Comparison of ENCODE assay signal across 9 cellular contexts in genomic region chr1:39106949-39107740, GRCh38.
A peak's percentile ranks its signal among the peaks of the same experiment; 100 is the strongest.
DNase-seq lines count a peak whose midpoint lies in the region; ATAC-seq and TF ChIP-seq lines count a peak whose summit lies in the region.
"Had no signal": no experiment of that assay in that cellular context is flagged by ENCODE, and none has a peak within 500 bp of the region (broad histone marks: within the 10 kb centered on the region; RNA-seq: fewer than 3 reads in every experiment).

No MANE protein-coding gene starts in this region.

- no peak for DNase-seq in GM12864 (ENCODE audit: low read depth)
- no peak for DNase-seq in SK-N-MC (ENCODE audit: low read depth, low spot score)
- no peak for DNase-seq in sigmoid colon
- DNase-seq in CD1c-positive myeloid dendritic cell (ENCODE audit: extremely low spot score), result no peak
- DNase-seq in NCI-H2081 (lab: John Stamatoyannopoulos, UW), result no peak
- no peak for DNase-seq in RPMI8226
- DNase-seq: NK-92 treated with Interleukin-12 subunit alpha and Interleukin-12 subunit beta, amount 100 ng/mL, for 24 hours had no signal

- H3K9ac ChIP-seq in SK-N-MC (ENCODE audit: insufficient read length), result no peak overlapping the region

- no peak for ATAC-seq in gastroesophageal sphincter
- ATAC-seq in GM19351 (IDR thresholded peaks at IDR 0.05; ENCODE audit: unreplicated experiment), result no peak

- H3K4me1 ChIP-seq in gastroesophageal sphincter (peaks cover 19 to 87% (median 21%) of the 10 kb centered on the region in 3 donors), sigmoid colon (peaks cover 0 to 78% (median 77%) of the 10 kb centered on the region in 4 donors)

- H3K27ac ChIP-seq in SK-N-MC (no peak overlapping the region), gastroesophageal sphincter (peak overlapping the region; percentile 73 to 98 (median 96)), sigmoid colon (peak overlapping the region; percentile 94 to 99 (median 97))

- TF ChIP-seq CTCF in GM12864 (IDR thresholded peaks at IDR 0.05; ENCODE audit: low read depth, low read length, missing control alignments) (no peak), gastroesophageal sphincter (IDR thresholded peaks at IDR 0.05) (no peak), sigmoid colon (IDR thresholded peaks at IDR 0.05) (no peak)

- H3K36me3 ChIP-seq in SK-N-MC (ENCODE audit: insufficient read depth, low read length), result no peaks in the 10 kb centered on the region
- no peaks in the 10 kb centered on the region for H3K36me3 ChIP-seq in gastroesophageal sphincter
- H3K36me3 ChIP-seq in sigmoid colon, result no peaks in the 10 kb centered on the region

- H3K27me3 ChIP-seq in gastroesophageal sphincter (no peaks in the 10 kb centered on the region), sigmoid colon (no peaks in the 10 kb centered on the region)

- no peak for TF ChIP-seq POLR2A in gastroesophageal sphincter (IDR thresholded peaks at IDR 0.05)
- no peak for TF ChIP-seq POLR2A in sigmoid colon (IDR thresholded peaks at IDR 0.05)

- H3K9me3 ChIP-seq in SK-N-MC (ENCODE audit: low read depth, low read length) (no peaks in the 10 kb centered on the region), gastroesophageal sphincter (no peaks in the 10 kb centered on the region), sigmoid colon (no peaks in the 10 kb centered on the region)

- intact Hi-C loops in sigmoid colon (cut with DNase I), result loop anchor here (5.0 kb wide), 1 partner anchor 300 kb away; no protein-coding TSS in a partner anchor

- peak overlapping the region; percentile 66; the same call in 1 of the 2 replicates for H3K4me3 ChIP-seq in GM12864 (ENCODE audit: low read depth, low read length)
- peak overlapping the region; percentile 85 for H3K4me3 ChIP-seq in SK-N-MC
- H3K4me3 ChIP-seq in gastroesophageal sphincter, result peak overlapping the region; percentile 52 to 94
- peak overlapping the region; percentile 0 to 99 (median 92) for H3K4me3 ChIP-seq in sigmoid colon

- WGBS in gastroesophageal sphincter (ENCODE audit: low coverage in 1 of 2), 2 donors, result 17 to 24% methylated on average over 2 to 7 of the region's 11 CpGs
- 61 to 70% methylated on average over 11 of the region's 11 CpGs for WGBS in sigmoid colon, 2 donors

- TF ChIP-seq EP300 in gastroesophageal sphincter (IDR thresholded peaks at IDR 0.05), result no peak
- TF ChIP-seq EP300 in sigmoid colon (IDR thresholded peaks at IDR 0.05), result no peak
